ENCODE assay signal across 1 cellular context in the genomic region with DNA sequence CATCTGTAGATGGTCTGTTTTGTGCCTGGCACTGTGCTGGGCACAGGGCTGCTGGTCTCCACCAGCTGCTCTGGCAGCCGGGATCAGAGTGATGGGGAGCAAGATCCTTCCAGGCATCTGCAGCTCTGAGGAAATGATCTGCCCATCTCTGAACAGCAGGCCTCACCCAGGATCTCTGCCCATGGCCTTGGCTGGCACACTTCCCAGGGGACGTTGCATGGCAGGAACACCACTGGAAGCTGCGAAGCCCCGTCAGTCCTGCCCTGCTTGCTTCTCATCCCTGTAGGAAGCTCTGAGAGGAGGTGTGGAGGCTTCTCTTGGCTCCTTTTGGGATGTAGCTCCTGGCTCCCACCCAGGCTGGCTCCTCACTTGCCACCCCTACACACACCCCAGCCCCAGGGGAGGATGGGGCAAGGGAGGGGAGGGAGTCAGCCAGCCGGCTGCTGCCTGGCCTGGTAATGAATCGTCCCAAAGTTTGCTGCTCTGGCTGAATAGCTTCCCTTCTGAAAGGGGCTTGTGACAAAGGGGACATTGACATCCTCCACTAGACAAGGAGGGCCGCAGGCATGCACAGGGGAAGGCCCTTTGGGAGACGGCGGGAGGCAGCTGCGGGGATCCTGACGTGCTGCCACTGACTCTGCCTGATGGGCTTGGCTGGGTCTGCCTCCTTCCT.
TF ChIP-seq lines count a peak whose summit lies in the region.

No MANE protein-coding gene starts in this region.

TF ChIP-seq in HepG2, 621 proteins besides CTCF, POLR2A, EP300 and RAD21 (continued from another document):
- no peak for TF ChIP-seq ZNF292 (CRISPR knock-in tag; IDR thresholded peaks at IDR 0.05; ENCODE audit: borderline replicate concordance, low read depth)
- TF ChIP-seq GZF1 (CRISPR knock-in tag; IDR thresholded peaks at IDR 0.05) = no peak
- no peak for TF ChIP-seq MTF1 (CRISPR knock-in tag; IDR thresholded peaks at IDR 0.05)
- no peak for TF ChIP-seq ZNF589 (CRISPR knock-in tag; conservative IDR thresholded peaks at IDR 0.05)
- TF ChIP-seq, protein P1, sequence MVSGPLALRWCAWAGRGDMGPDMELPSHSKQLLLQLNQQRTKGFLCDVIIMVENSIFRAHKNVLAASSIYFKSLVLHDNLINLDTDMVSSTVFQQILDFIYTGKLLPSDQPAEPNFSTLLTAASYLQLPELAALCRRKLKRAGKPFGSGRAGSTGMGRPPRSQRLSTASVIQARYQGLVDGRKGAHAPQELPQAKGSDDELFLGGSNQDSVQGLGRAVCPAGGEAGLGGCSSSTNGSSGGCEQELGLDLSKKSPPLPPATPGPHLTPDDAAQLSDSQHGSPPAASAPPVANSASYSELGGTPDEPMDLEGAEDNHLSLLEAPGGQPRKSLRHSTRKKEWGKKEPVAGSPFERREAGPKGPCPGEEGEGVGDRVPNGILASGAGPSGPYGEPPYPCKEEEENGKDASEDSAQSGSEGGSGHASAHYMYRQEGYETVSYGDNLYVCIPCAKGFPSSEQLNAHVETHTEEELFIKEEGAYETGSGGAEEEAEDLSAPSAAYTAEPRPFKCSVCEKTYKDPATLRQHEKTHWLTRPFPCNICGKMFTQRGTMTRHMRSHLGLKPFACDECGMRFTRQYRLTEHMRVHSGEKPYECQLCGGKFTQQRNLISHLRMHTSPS (CRISPR knock-in tag; IDR thresholded peaks at IDR 0.05; ENCODE audit: low read depth) = 0 out of 2 replicates have a peak, but pooled peaks have one; percentile 16
- TF ChIP-seq PRMT3 (CRISPR knock-in tag; IDR thresholded peaks at IDR 0.05; ENCODE audit: borderline replicate concordance, low read depth) = no peak
- no peak for TF ChIP-seq ZBTB8A (CRISPR knock-in tag; IDR thresholded peaks at IDR 0.05; ENCODE audit: borderline replicate concordance, low read depth)
